16 cellular contexts compared by ENCODE assay signal in genomic region chr1:32285658-32286057, GRCh38. TPM values are rescaled to one million over a fixed set of nuclear protein-coding genes. Genes with fewer than 3 reads are reported as not detected.
DNase-seq lines count a peak whose midpoint lies in the region; ATAC-seq, FAIRE-seq and TF ChIP-seq lines count a peak whose summit lies in the region.
"Had no signal": no experiment of that assay in that cellular context is flagged by ENCODE, and none has a peak within 500 bp of the region (broad histone marks: within the 10 kb centered on the region; RNA-seq: fewer than 3 reads in every experiment).

No MANE protein-coding gene starts in this region.

- H3K4me1 ChIP-seq in HepG2 (ENCODE audit: insufficient read depth, low read length) (peaks cover 13% of the 10 kb centered on the region), right lobe of liver (peaks cover 0 to 10% (median 0%) of the 10 kb centered on the region in 4 donors), upper lobe of right lung (no peaks in the 10 kb centered on the region), MM.1S (ENCODE audit: low read length) (no peaks in the 10 kb centered on the region), SK-N-SH (ENCODE audit: control insufficient read depth in 1 of 2, insufficient read depth in 2 of 2, low read depth in 1 of 2, low read length in 1 of 2) (0 out of 4 replicates have a peak, but pooled peaks cover 0 to under 1% of the 10 kb centered on the region in 2 experiments)
- H3K4me1 ChIP-seq in naive thymus-derived CD4-positive, alpha-beta T cell (ENCODE audit: control insufficient read depth in 2 of 2, insufficient read depth in 2 of 2, low read length in 2 of 2), result peaks cover 1 to 4% of the 10 kb centered on the region in 2 donors

- no peak overlapping the region for H3K9ac ChIP-seq in HepG2 (ENCODE audit: insufficient read depth, low read depth, low read length)
- H3K9ac ChIP-seq in MM.1S (ENCODE audit: low read length), result no peak overlapping the region
- no peak overlapping the region for H3K9ac ChIP-seq in SK-N-SH
- H3K9ac ChIP-seq: BLaER1 had no signal

- peaks cover 63% of the 10 kb centered on the region for H3K36me3 Mint-ChIP-seq in activated T-cell treated with anti-CD3 and anti-CD28 coated beads, Interleukin-2, amount 50 U/mL, for 24 hours (ENCODE audit: low read depth)
- peaks cover 11% of the 10 kb centered on the region for H3K36me3 Mint-ChIP-seq in activated T-cell treated with anti-CD3 and anti-CD28 coated beads, Interleukin-2, amount 50 U/mL, for 4 hours (ENCODE audit: insufficient read depth)
- peaks cover 6 to 25% (median 13%) of the 10 kb centered on the region in 5 donors for H3K36me3 Mint-ChIP-seq in naive thymus-derived CD4-positive, alpha-beta T cell

- H3K9me3 Mint-ChIP-seq in activated T-cell treated with anti-CD3 and anti-CD28 coated beads, Interleukin-2, amount 50 U/mL, for 24 hours, result no peaks in the 10 kb centered on the region
- no peaks in the 10 kb centered on the region for H3K9me3 Mint-ChIP-seq in activated T-cell treated with anti-CD3 and anti-CD28 coated beads, Interleukin-2, amount 50 U/mL, for 4 hours
- no peaks in the 10 kb centered on the region for H3K9me3 Mint-ChIP-seq in naive thymus-derived CD4-positive, alpha-beta T cell
- H3K9me3 Mint-ChIP-seq: HFFc6 had no signal

- TF ChIP-seq EP300 in HepG2 (IDR thresholded peaks at IDR 0.05; ENCODE audit: low read depth in 2 of 2, low read length in 2 of 2) (no peak), HepG2 (CRISPR knock-in tag; IDR thresholded peaks at IDR 0.05; ENCODE audit: borderline replicate concordance) (no peak), SK-N-SH (IDR thresholded peaks at IDR 0.05; ENCODE audit: borderline replicate concordance in 1 of 2, low read depth in 1 of 2, low read length in 1 of 2) (no peak)

- no peak overlapping the region for H3K4me3 ChIP-seq in HepG2 (replicated peaks in 1 of 3; ENCODE audit: insufficient read depth in 1 of 3, low read depth in 2 of 3, low read length in 3 of 3)
- H3K4me3 ChIP-seq in right lobe of liver, result no peak overlapping the region
- no peak overlapping the region for H3K4me3 ChIP-seq in naive thymus-derived CD4-positive, alpha-beta T cell (ENCODE audit: low read length)
- no peak overlapping the region for H3K4me3 ChIP-seq in upper lobe of right lung
- no peak overlapping the region for H3K4me3 ChIP-seq in MM.1S (ENCODE audit: low read length)
- no peak overlapping the region for H3K4me3 ChIP-seq in SK-N-SH (ENCODE audit: low read depth in 2 of 2, low read length in 1 of 2)
- H3K4me3 ChIP-seq: BLaER1 had no signal

- H3K4me2 ChIP-seq in HepG2 (ENCODE audit: low read depth, low read length) (no peak overlapping the region), MM.1S (ENCODE audit: low read depth, low read length) (no peak overlapping the region), SK-N-SH (no peak overlapping the region)
- H3K4me2 ChIP-seq: BLaER1 had no signal

- TF ChIP-seq POLR2A in HepG2 (IDR thresholded peaks at IDR 0.05; ENCODE audit: insufficient read depth in 1 of 2, low read depth in 2 of 2, low read length in 2 of 2) (no peak), right lobe of liver (IDR thresholded peaks at IDR 0.05) (no peak)

- H3K79me2 ChIP-seq in HepG2 (ENCODE audit: insufficient read depth, low read length) (no peaks in the 10 kb centered on the region), MM.1S (ENCODE audit: low read length) (no peaks in the 10 kb centered on the region), SK-N-SH (ENCODE audit: insufficient read depth) (no peaks in the 10 kb centered on the region)

- H3F3A ChIP-seq in MM.1S (ENCODE audit: insufficient read depth, low read length) (no peaks in the 10 kb centered on the region), SK-N-SH (replicated peaks; ENCODE audit: insufficient read depth) (peaks cover 10% of the 10 kb centered on the region)

- CTCF ChIA-PET in HepG2 (lab: Yijun Ruan, JAX; ENCODE audit: low intra/inter-chr PET ratio, low total read pairs), result no interaction called here
- CTCF ChIA-PET in naive thymus-derived CD4-positive, alpha-beta T cell (lab: Charles Lee), result no interaction called here
- CTCF ChIA-PET in SK-N-SH (lab: Yijun Ruan, JAX), result no interaction called here

- H3K4me1 Mint-ChIP-seq in activated T-cell treated with anti-CD3 and anti-CD28 coated beads, Interleukin-2, amount 50 U/mL, for 24 hours (ENCODE audit: low read depth), result peaks cover 9% of the 10 kb centered on the region
- H3K4me1 Mint-ChIP-seq in activated T-cell treated with anti-CD3 and anti-CD28 coated beads, Interleukin-2, amount 50 U/mL, for 4 hours (ENCODE audit: low read depth), result peaks cover 4% of the 10 kb centered on the region
- H3K4me1 Mint-ChIP-seq in naive thymus-derived CD4-positive, alpha-beta T cell, result peaks cover 0 to 12% (median 6%) of the 10 kb centered on the region in 7 donors

- intact Hi-C loops in HepG2 (cut with micrococcal nuclease; ENCODE audit: unreplicated experiment), result no loop called here
- intact Hi-C loops in right lobe of liver (cut with DNase I), result no loop called here
- intact Hi-C loops in naive thymus-derived CD4-positive, alpha-beta T cell (cut with micrococcal nuclease), result no loop called here
- intact Hi-C loops in upper lobe of right lung (cut with DNase I), result no loop called here

- no peak overlapping the region for H3K27ac ChIP-seq in HepG2 (ENCODE audit: extremely low read length, insufficient read depth, low read length)
- no peak overlapping the region for H3K27ac ChIP-seq in right lobe of liver
- no peak overlapping the region for H3K27ac ChIP-seq in naive thymus-derived CD4-positive, alpha-beta T cell (ENCODE audit: low read depth, low read length)
- no peak overlapping the region for H3K27ac ChIP-seq in upper lobe of right lung
- H3K27ac ChIP-seq in MM.1S (ENCODE audit: low read length), result no peak overlapping the region
- H3K27ac ChIP-seq in SK-N-SH (ENCODE audit: low read depth in 2 of 2, low read length in 1 of 2), result no peak overlapping the region
- H3K27ac ChIP-seq: BLaER1 had no signal

- POLR2A ChIA-PET in HepG2 (lab: Yijun Ruan, JAX), result no interaction called here
- POLR2A ChIA-PET in naive thymus-derived CD4-positive, alpha-beta T cell (lab: Charles Lee), result no interaction called here
- POLR2A ChIA-PET in SK-N-SH (lab: Yijun Ruan, JAX), result no interaction called here

- WGBS in HepG2 (ENCODE audit: low lambda C conversion rate), result 70% methylated on average over 2 of the region's 3 CpGs
- WGBS in right lobe of liver (ENCODE audit: insufficient coverage, low coverage, low lambda C conversion rate, missing lambda C conversion rate), result no CpG with 5 or more reads among the region's 3 CpGs
- 80% methylated on average over 1 of the region's 3 CpGs for WGBS in SK-N-SH (ENCODE audit: low lambda C conversion rate)

- DNase-seq in activated T-cell treated with anti-CD3 and anti-CD28 coated beads, Interleukin-2, amount 50 U/mL, for 24 hours, result no peak
- DNase-seq in activated T-cell treated with anti-CD3 and anti-CD28 coated beads, Interleukin-2, amount 50 U/mL, for 4 hours, result no peak
- DNase-seq in HepG2 (ENCODE audit: low spot score), result no peak
- no peak for DNase-seq in right lobe of liver
- DNase-seq in naive thymus-derived CD4-positive, alpha-beta T cell, result no peak
- no peak for DNase-seq in upper lobe of right lung
- no peak for DNase-seq in MM.1S
- DNase-seq in SK-N-SH, result no peak
- DNase-seq: 8988T, AML-193, DMS53, GF-D8, HCEC 1CT, HFFc6 had no signal

- no peak for ATAC-seq in activated T-cell treated with anti-CD3 and anti-CD28 coated beads, Interleukin-2, amount 50 U/mL, for 4 hours
- ATAC-seq in HepG2, result no peak; the same call in 1 of the 3 replicates
- no peak for ATAC-seq in right lobe of liver
- no peak for ATAC-seq in naive thymus-derived CD4-positive, alpha-beta T cell
- peak; percentile 35 for ATAC-seq in upper lobe of right lung

- H3K4me3 Mint-ChIP-seq in activated T-cell treated with anti-CD3 and anti-CD28 coated beads, Interleukin-2, amount 50 U/mL, for 24 hours, result no peak overlapping the region
- no peak overlapping the region for H3K4me3 Mint-ChIP-seq in activated T-cell treated with anti-CD3 and anti-CD28 coated beads, Interleukin-2, amount 50 U/mL, for 4 hours
- H3K4me3 Mint-ChIP-seq in naive thymus-derived CD4-positive, alpha-beta T cell, result no peak overlapping the region
- H3K4me3 Mint-ChIP-seq: HFFc6 had no signal

- H3K27me3 ChIP-seq in HepG2 (ENCODE audit: control insufficient read depth in 1 of 2, insufficient read depth in 2 of 2, low read length in 2 of 2) (no peaks in the 10 kb centered on the region), right lobe of liver (no peaks in the 10 kb centered on the region), upper lobe of right lung (no peaks in the 10 kb centered on the region), MM.1S (replicated peaks; ENCODE audit: insufficient read depth, low read length) (no peaks in the 10 kb centered on the region), SK-N-SH (ENCODE audit: insufficient read depth) (no peaks in the 10 kb centered on the region)
- no peaks in the 10 kb centered on the region for H3K27me3 ChIP-seq in naive thymus-derived CD4-positive, alpha-beta T cell (ENCODE audit: control insufficient read depth in 2 of 2, insufficient read depth in 2 of 2, low read length in 2 of 2)
- H3K27me3 ChIP-seq: BLaER1 had no signal

- H2AFZ ChIP-seq in HepG2 (ENCODE audit: low read length) (no peak overlapping the region), MM.1S (ENCODE audit: low read length) (no peak overlapping the region), SK-N-SH (ENCODE audit: low read depth) (no peak overlapping the region)

- TF ChIP-seq CTCF in HepG2 (CRISPR knock-in tag; IDR thresholded peaks at IDR 0.05), result no peak
- TF ChIP-seq CTCF in right lobe of liver (IDR thresholded peaks at IDR 0.05), result no peak
- TF ChIP-seq CTCF in upper lobe of right lung (IDR thresholded peaks at IDR 0.05), result no peak
- no peak for TF ChIP-seq CTCF in MM.1S (IDR thresholded peaks at IDR 0.05; ENCODE audit: low read length)
- TF ChIP-seq CTCF in SK-N-SH (IDR thresholded peaks at IDR 0.05), result no peak

- FAIRE-seq in HepG2 (lab: Jason Lieb, UNC), result no peak

- BruUV-seq in HepG2 (replicated peaks; lab: Mats Ljungman, UMichigan), result no TSS peak

- no peaks in the 10 kb centered on the region for H3K9me2 ChIP-seq in MM.1S (replicated peaks; ENCODE audit: insufficient read depth, low read length)
- H3K9me2 ChIP-seq in SK-N-SH, result no peaks in the 10 kb centered on the region

- H4K20me1 ChIP-seq in HepG2 (ENCODE audit: insufficient read depth, low read length) (no peaks in the 10 kb centered on the region), MM.1S (ENCODE audit: insufficient read depth, low read length) (no peaks in the 10 kb centered on the region), SK-N-SH (ENCODE audit: insufficient read depth) (no peaks in the 10 kb centered on the region)
- H4K20me1 ChIP-seq: BLaER1 had no signal

- H3K27ac Mint-ChIP-seq in activated T-cell treated with anti-CD3 and anti-CD28 coated beads, Interleukin-2, amount 50 U/mL, for 24 hours, result peak overlapping the region; percentile 72
- peak overlapping the region in 7 of 9 donors; percentile 17 to 74 (median 28) for H3K27ac Mint-ChIP-seq in naive thymus-derived CD4-positive, alpha-beta T cell
- H3K27ac Mint-ChIP-seq: HFFc6 had no signal

- H3K27me3 Mint-ChIP-seq in activated T-cell treated with anti-CD3 and anti-CD28 coated beads, Interleukin-2, amount 50 U/mL, for 24 hours, result no peaks in the 10 kb centered on the region
- no peaks in the 10 kb centered on the region for H3K27me3 Mint-ChIP-seq in activated T-cell treated with anti-CD3 and anti-CD28 coated beads, Interleukin-2, amount 50 U/mL, for 4 hours (ENCODE audit: low read depth)
- H3K27me3 Mint-ChIP-seq in naive thymus-derived CD4-positive, alpha-beta T cell, result no peaks in the 10 kb centered on the region

- TF ChIP-seq RAD21 in HepG2 (CRISPR knock-in tag; IDR thresholded peaks at IDR 0.05) (no peak), SK-N-SH (IDR thresholded peaks at IDR 0.05; ENCODE audit: low read length) (no peak)

- H3K36me3 ChIP-seq in HepG2 (replicated peaks in 1 of 2; ENCODE audit: control insufficient read depth in 1 of 2, insufficient read depth in 2 of 2, low read length in 2 of 2) (no peaks in the 10 kb centered on the region), right lobe of liver (no peaks in the 10 kb centered on the region), upper lobe of right lung (no peaks in the 10 kb centered on the region), MM.1S (replicated peaks; ENCODE audit: insufficient read depth, low read length) (no peaks in the 10 kb centered on the region), SK-N-SH (replicated peaks in 1 of 2; ENCODE audit: control insufficient read depth in 1 of 2, insufficient read depth in 2 of 2, low read length in 1 of 2) (no peaks in the 10 kb centered on the region)
- H3K36me3 ChIP-seq in naive thymus-derived CD4-positive, alpha-beta T cell (ENCODE audit: control insufficient read depth in 2 of 3, insufficient read depth in 3 of 3, low read length in 3 of 3), result peaks cover 7 to 59% (median 12%) of the 10 kb centered on the region in 3 experiments

- in situ Hi-C loops in HepG2 (cut with HindIII; ENCODE audit: extremely low pct_ligation_motif_present, low pct_unique_long_range_greater_than_20kb), result no loop called here

- H3K9me3 ChIP-seq in HepG2 (ENCODE audit: low read length) (no peaks in the 10 kb centered on the region), right lobe of liver (no peaks in the 10 kb centered on the region), upper lobe of right lung (no peaks in the 10 kb centered on the region), MM.1S (replicated peaks; ENCODE audit: insufficient read depth, low read length) (no peaks in the 10 kb centered on the region), SK-N-SH (no peaks in the 10 kb centered on the region)
- no peaks in the 10 kb centered on the region for H3K9me3 ChIP-seq in naive thymus-derived CD4-positive, alpha-beta T cell (ENCODE audit: control insufficient read depth in 2 of 3, low read length in 3 of 3)
- H3K9me3 ChIP-seq: BLaER1 had no signal

RNA-seq across cellular contexts. Expression of gene HDAC1, which starts 6.2 kb away (rescaled TPM):
- total RNA-seq in activated T-cell treated with anti-CD3 and anti-CD28 coated beads, Interleukin-2, amount 50 U/mL, for 4 hours, result 100 to 1,000 TPM; 168 to 177 (median 173) TPM
- total RNA-seq in HepG2 (2016; rRNA removed; fragmentation: Illumina TruSeq; extraction: Trizol) (93.5 and 109 TPM in 2 replicates), right lobe of liver (10 to 100 TPM; 24.0 to 40.6 (median 32.4) TPM), upper lobe of right lung (71.2 TPM)
- total RNA-seq in HepG2 (2016; cell fraction: cytosol; rRNA removed; fragmentation: Illumina TruSeq; extraction: Trizol; ENCODE audit: low read depth), result 18.6 and 19.6 TPM in 2 replicates
- 97.8 and 111 TPM in 2 replicates for total RNA-seq in HepG2 (2016; cell fraction: insoluble cytoplasmic fraction; rRNA removed; fragmentation: Illumina TruSeq; extraction: Trizol)
- 26.5 and 28.5 TPM in 2 replicates for total RNA-seq in HepG2 (2016; cell fraction: membrane; rRNA removed; fragmentation: Illumina TruSeq; extraction: Trizol)
- 69.7 and 73.3 TPM in 2 replicates for total RNA-seq in HepG2 (2016; cell fraction: nucleus; rRNA removed; fragmentation: Illumina TruSeq; extraction: Trizol)
- polyA plus RNA-seq in HepG2 (2011; rRNA removed) (189 and 190 TPM in 2 replicates), SK-N-SH (2012; rRNA removed) (172 and 226 TPM in 2 replicates)
- polyA plus RNA-seq in HepG2 (2011; cell fraction: cytosol; rRNA removed), result 126 and 169 TPM in 2 replicates
- 278 and 321 TPM in 2 replicates for polyA plus RNA-seq in HepG2 (2011; cell fraction: nucleus; rRNA removed)
- 146 and 207 TPM in 2 replicates for polyA plus RNA-seq in HepG2 (2012)
- 9.8 and 9.9 TPM in 2 replicates for polyA plus RNA-seq in HepG2 (2016; cell fraction: cytosol; fragmentation: Illumina TruSeq; extraction: Trizol; ENCODE audit: low read depth)
- 105 and 112 TPM in 2 replicates for polyA plus RNA-seq in HepG2 (2016; cell fraction: insoluble cytoplasmic fraction; fragmentation: Illumina TruSeq; extraction: Trizol; ENCODE audit: low read depth)
- 15.6 and 18.2 TPM in 2 replicates for polyA plus RNA-seq in HepG2 (2016; cell fraction: membrane; fragmentation: Illumina TruSeq; extraction: Trizol; ENCODE audit: low read depth)
- polyA plus RNA-seq in HepG2 (2016; cell fraction: nucleus; fragmentation: Illumina TruSeq; extraction: Trizol; ENCODE audit: insufficient read depth, low read depth), result 128 and 133 TPM in 2 replicates
- 165 and 166 TPM in 2 replicates for polyA minus RNA-seq in HepG2 (2011; rRNA and poly(A)+ RNA removed; ENCODE audit: low replicate concordance)
- polyA minus RNA-seq in HepG2 (2011; cell fraction: cytosol; rRNA and poly(A)+ RNA removed), result 54.2 and 56.9 TPM in 2 replicates
- polyA minus RNA-seq in HepG2 (2011; cell fraction: nucleus; rRNA and poly(A)+ RNA removed), result 145 and 189 TPM in 2 replicates
- total RNA-seq in naive thymus-derived CD4-positive, alpha-beta T cell, result 100 to 1,000 TPM in 4 of 5 experiments, 10 to 100 TPM in 1; 81.8 to 205 (median 174) TPM
- polyA plus RNA-seq in naive thymus-derived CD4-positive, alpha-beta T cell, result 100 to 1,000 TPM; 170 to 209 TPM
- 152 and 171 TPM in 2 replicates for polyA plus RNA-seq in SK-N-SH (2012; cell fraction: cytosol; rRNA removed)
- 246 and 333 TPM in 2 replicates for polyA plus RNA-seq in SK-N-SH (2012; cell fraction: nucleus; rRNA removed)

RNA-seq across cellular contexts. Expression of gene LCK, which starts 34.6 kb away (rescaled TPM):
- 100 to 1,000 TPM; 187 to 238 (median 237) TPM for total RNA-seq in activated T-cell treated with anti-CD3 and anti-CD28 coated beads, Interleukin-2, amount 50 U/mL, for 4 hours
- total RNA-seq in HepG2 (2016; rRNA removed; fragmentation: Illumina TruSeq; extraction: Trizol) (0.83 and 0.93 TPM in 2 replicates), right lobe of liver (1 to 10 TPM in 4 of 6 experiments, under 1 TPM in 2; 0.73 to 1.7 (median 1.1) TPM), upper lobe of right lung (8.3 TPM)
- 0.30 TPM in 1 of 2 replicates, not detected in the other for total RNA-seq in HepG2 (2016; cell fraction: cytosol; rRNA removed; fragmentation: Illumina TruSeq; extraction: Trizol; ENCODE audit: low read depth)
- total RNA-seq in HepG2 (2016; cell fraction: insoluble cytoplasmic fraction; rRNA removed; fragmentation: Illumina TruSeq; extraction: Trizol), result 0.54 and 0.61 TPM in 2 replicates
- 0.31 and 0.40 TPM in 2 replicates for total RNA-seq in HepG2 (2016; cell fraction: membrane; rRNA removed; fragmentation: Illumina TruSeq; extraction: Trizol)
- total RNA-seq in HepG2 (2016; cell fraction: nucleus; rRNA removed; fragmentation: Illumina TruSeq; extraction: Trizol), result 0.40 and 1.3 TPM in 2 replicates
- polyA plus RNA-seq in HepG2 (2011; rRNA removed) (1.8 and 3.1 TPM in 2 replicates), SK-N-SH (2012; rRNA removed) (not detected in 2 replicates)
- 1.6 and 2.2 TPM in 2 replicates for polyA plus RNA-seq in HepG2 (2011; cell fraction: cytosol; rRNA removed)
- polyA plus RNA-seq in HepG2 (2011; cell fraction: nucleus; rRNA removed), result 5.1 and 6.4 TPM in 2 replicates
- polyA plus RNA-seq in HepG2 (2012), result 1.2 and 1.3 TPM in 2 replicates
- polyA plus RNA-seq in HepG2 (2016; cell fraction: cytosol; fragmentation: Illumina TruSeq; extraction: Trizol; ENCODE audit: low read depth), result 0.06 and 0.08 TPM in 2 replicates
- 0.60 and 0.75 TPM in 2 replicates for polyA plus RNA-seq in HepG2 (2016; cell fraction: insoluble cytoplasmic fraction; fragmentation: Illumina TruSeq; extraction: Trizol; ENCODE audit: low read depth)
- 0.17 and 0.27 TPM in 2 replicates for polyA plus RNA-seq in HepG2 (2016; cell fraction: membrane; fragmentation: Illumina TruSeq; extraction: Trizol; ENCODE audit: low read depth)
- 0.71 and 1.1 TPM in 2 replicates for polyA plus RNA-seq in HepG2 (2016; cell fraction: nucleus; fragmentation: Illumina TruSeq; extraction: Trizol; ENCODE audit: insufficient read depth, low read depth)
- 0.42 and 2.6 TPM in 2 replicates for polyA minus RNA-seq in HepG2 (2011; rRNA and poly(A)+ RNA removed; ENCODE audit: low replicate concordance)
- 1.2 and 1.3 TPM in 2 replicates for polyA minus RNA-seq in HepG2 (2011; cell fraction: cytosol; rRNA and poly(A)+ RNA removed)
- 0.75 and 2.3 TPM in 2 replicates for polyA minus RNA-seq in HepG2 (2011; cell fraction: nucleus; rRNA and poly(A)+ RNA removed)
- total RNA-seq in naive thymus-derived CD4-positive, alpha-beta T cell, result 100 to 1,000 TPM; 245 to 509 (median 469) TPM
- polyA plus RNA-seq in naive thymus-derived CD4-positive, alpha-beta T cell, result 1,000 to 10,000 TPM in 1 of 2 donors, 100 to 1,000 TPM in 1; 897 to 1,109 TPM
- not detected in 2 replicates for polyA plus RNA-seq in SK-N-SH (2012; cell fraction: cytosol; rRNA removed)
- polyA plus RNA-seq in SK-N-SH (2012; cell fraction: nucleus; rRNA removed), result 0.04 TPM in 1 of 2 replicates, not detected in the other
- total RNA-seq: H4, HFFc6 had no signal

RNA-seq across cellular contexts. Expression of gene FAM167B, which starts 38.6 kb away (rescaled TPM):
- under 1 TPM in 1 of 3 donors, not detected in 2; 0.25 TPM for total RNA-seq in activated T-cell treated with anti-CD3 and anti-CD28 coated beads, Interleukin-2, amount 50 U/mL, for 4 hours
- 0.15 and 0.45 TPM in 2 replicates for total RNA-seq in HepG2 (2016; rRNA removed; fragmentation: Illumina TruSeq; extraction: Trizol)
- total RNA-seq in HepG2 (2016; cell fraction: cytosol; rRNA removed; fragmentation: Illumina TruSeq; extraction: Trizol; ENCODE audit: low read depth), result 0.30 TPM in 1 of 2 replicates, not detected in the other
- 0.28 TPM in 1 of 2 replicates, not detected in the other for total RNA-seq in HepG2 (2016; cell fraction: insoluble cytoplasmic fraction; rRNA removed; fragmentation: Illumina TruSeq; extraction: Trizol)
- total RNA-seq in HepG2 (2016; cell fraction: membrane; rRNA removed; fragmentation: Illumina TruSeq; extraction: Trizol), result 0.31 and 0.65 TPM in 2 replicates
- 0.41 TPM in 1 of 2 replicates, not detected in the other for total RNA-seq in HepG2 (2016; cell fraction: nucleus; rRNA removed; fragmentation: Illumina TruSeq; extraction: Trizol)
- 0.70 and 1.1 TPM in 2 replicates for polyA plus RNA-seq in HepG2 (2011; rRNA removed)
- polyA plus RNA-seq in HepG2 (2011; cell fraction: cytosol; rRNA removed), result 0.67 and 1.1 TPM in 2 replicates
- 0.51 and 0.55 TPM in 2 replicates for polyA plus RNA-seq in HepG2 (2011; cell fraction: nucleus; rRNA removed)
- polyA plus RNA-seq in HepG2 (2012), result 0.94 and 1.4 TPM in 2 replicates
- polyA plus RNA-seq in HepG2 (2016; cell fraction: cytosol; fragmentation: Illumina TruSeq; extraction: Trizol; ENCODE audit: low read depth), result 0.37 and 0.38 TPM in 2 replicates
- polyA plus RNA-seq in HepG2 (2016; cell fraction: insoluble cytoplasmic fraction; fragmentation: Illumina TruSeq; extraction: Trizol; ENCODE audit: low read depth), result 0.44 and 0.56 TPM in 2 replicates
- polyA plus RNA-seq in HepG2 (2016; cell fraction: membrane; fragmentation: Illumina TruSeq; extraction: Trizol; ENCODE audit: low read depth), result 0.42 and 0.56 TPM in 2 replicates
- 0.89 TPM in 1 of 2 replicates, not detected in the other for polyA plus RNA-seq in HepG2 (2016; cell fraction: nucleus; fragmentation: Illumina TruSeq; extraction: Trizol; ENCODE audit: insufficient read depth, low read depth)
- polyA minus RNA-seq in HepG2 (2011; rRNA and poly(A)+ RNA removed; ENCODE audit: low replicate concordance), result 0.44 and 1.3 TPM in 2 replicates
- polyA minus RNA-seq in HepG2 (2011; cell fraction: cytosol; rRNA and poly(A)+ RNA removed), result 0.70 TPM in 1 of 2 replicates, not detected in the other
- not detected in 2 replicates for polyA minus RNA-seq in HepG2 (2011; cell fraction: nucleus; rRNA and poly(A)+ RNA removed)
- total RNA-seq in right lobe of liver, result 1 to 10 TPM; 1.3 to 9.4 (median 5.2) TPM
- total RNA-seq in naive thymus-derived CD4-positive, alpha-beta T cell, result 1 to 10 TPM in 3 of 5 experiments, under 1 TPM in 2; 0.48 to 2.0 (median 1.4) TPM
- not detected for polyA plus RNA-seq in naive thymus-derived CD4-positive, alpha-beta T cell
- total RNA-seq in upper lobe of right lung, result 65.9 TPM
- 1.2 and 1.6 TPM in 2 replicates for polyA plus RNA-seq in SK-N-SH (2012; rRNA removed)
- 0.63 and 1.1 TPM in 2 replicates for polyA plus RNA-seq in SK-N-SH (2012; cell fraction: cytosol; rRNA removed)
- 2.3 and 2.9 TPM in 2 replicates for polyA plus RNA-seq in SK-N-SH (2012; cell fraction: nucleus; rRNA removed)

RNA-seq across cellular contexts. Expression of gene MARCKSL1, which starts 50.4 kb away (rescaled TPM):
- total RNA-seq in activated T-cell treated with anti-CD3 and anti-CD28 coated beads, Interleukin-2, amount 50 U/mL, for 4 hours, result 10 to 100 TPM; 25.3 to 33.5 (median 27.8) TPM
- total RNA-seq in HepG2 (2016; rRNA removed; fragmentation: Illumina TruSeq; extraction: Trizol) (81.9 and 85.1 TPM in 2 replicates), right lobe of liver (10 to 100 TPM in 5 of 6 experiments, 1 to 10 TPM in 1; 10.0 to 24.4 (median 14.2) TPM), upper lobe of right lung (44.5 TPM)
- total RNA-seq in HepG2 (2016; cell fraction: cytosol; rRNA removed; fragmentation: Illumina TruSeq; extraction: Trizol; ENCODE audit: low read depth), result 39.3 and 48.2 TPM in 2 replicates
- 79.9 and 80.4 TPM in 2 replicates for total RNA-seq in HepG2 (2016; cell fraction: insoluble cytoplasmic fraction; rRNA removed; fragmentation: Illumina TruSeq; extraction: Trizol)
- 99.4 and 121 TPM in 2 replicates for total RNA-seq in HepG2 (2016; cell fraction: membrane; rRNA removed; fragmentation: Illumina TruSeq; extraction: Trizol)
- 41.2 and 48.0 TPM in 2 replicates for total RNA-seq in HepG2 (2016; cell fraction: nucleus; rRNA removed; fragmentation: Illumina TruSeq; extraction: Trizol)
- polyA plus RNA-seq in HepG2 (2011; rRNA removed) (134 and 155 TPM in 2 replicates), SK-N-SH (2012; rRNA removed) (254 and 275 TPM in 2 replicates)
- 175 and 198 TPM in 2 replicates for polyA plus RNA-seq in HepG2 (2011; cell fraction: cytosol; rRNA removed)
- polyA plus RNA-seq in HepG2 (2011; cell fraction: nucleus; rRNA removed), result 42.9 and 54.2 TPM in 2 replicates
- 93.4 and 110 TPM in 2 replicates for polyA plus RNA-seq in HepG2 (2012)
- polyA plus RNA-seq in HepG2 (2016; cell fraction: cytosol; fragmentation: Illumina TruSeq; extraction: Trizol; ENCODE audit: low read depth), result 130 and 155 TPM in 2 replicates
- 249 and 301 TPM in 2 replicates for polyA plus RNA-seq in HepG2 (2016; cell fraction: insoluble cytoplasmic fraction; fragmentation: Illumina TruSeq; extraction: Trizol; ENCODE audit: low read depth)
- polyA plus RNA-seq in HepG2 (2016; cell fraction: membrane; fragmentation: Illumina TruSeq; extraction: Trizol; ENCODE audit: low read depth), result 253 and 267 TPM in 2 replicates
- 142 and 146 TPM in 2 replicates for polyA plus RNA-seq in HepG2 (2016; cell fraction: nucleus; fragmentation: Illumina TruSeq; extraction: Trizol; ENCODE audit: insufficient read depth, low read depth)
- polyA minus RNA-seq in HepG2 (2011; rRNA and poly(A)+ RNA removed; ENCODE audit: low replicate concordance), result 31.7 and 183 TPM in 2 replicates
- polyA minus RNA-seq in HepG2 (2011; cell fraction: cytosol; rRNA and poly(A)+ RNA removed), result 56.3 and 59.3 TPM in 2 replicates
- polyA minus RNA-seq in HepG2 (2011; cell fraction: nucleus; rRNA and poly(A)+ RNA removed), result 34.6 and 44.4 TPM in 2 replicates
- 10 to 100 TPM; 22.2 to 70.2 (median 41.7) TPM for total RNA-seq in naive thymus-derived CD4-positive, alpha-beta T cell
- 100 to 1,000 TPM; 175 to 222 TPM for polyA plus RNA-seq in naive thymus-derived CD4-positive, alpha-beta T cell
- polyA plus RNA-seq in SK-N-SH (2012; cell fraction: cytosol; rRNA removed), result 257 and 303 TPM in 2 replicates
- polyA plus RNA-seq in SK-N-SH (2012; cell fraction: nucleus; rRNA removed), result 94.4 and 121 TPM in 2 replicates

Comparison
In these comparisons a context has a peak if more than half of its experiments do, and no peak if none do; other contexts are left out.
1. RNA of gene LCK, which starts 34.6 kb away (total RNA-seq): 245 to 509 TPM in naive thymus-derived CD4-positive, alpha-beta T cell and 187 to 238 TPM in activated T-cell treated with anti-CD3 and anti-CD28 coated beads, Interleukin-2, amount 50 U/mL, for 4 hours; 8.3 TPM in upper lobe of right lung (single experiment), 0.73 to 1.7 TPM in right lobe of liver and 0.30 to 1.3 TPM in HepG2; every median in the first group is over 10 times any median in the second.